ENCODE assay signal across 16 cellular contexts in the genomic region with DNA sequence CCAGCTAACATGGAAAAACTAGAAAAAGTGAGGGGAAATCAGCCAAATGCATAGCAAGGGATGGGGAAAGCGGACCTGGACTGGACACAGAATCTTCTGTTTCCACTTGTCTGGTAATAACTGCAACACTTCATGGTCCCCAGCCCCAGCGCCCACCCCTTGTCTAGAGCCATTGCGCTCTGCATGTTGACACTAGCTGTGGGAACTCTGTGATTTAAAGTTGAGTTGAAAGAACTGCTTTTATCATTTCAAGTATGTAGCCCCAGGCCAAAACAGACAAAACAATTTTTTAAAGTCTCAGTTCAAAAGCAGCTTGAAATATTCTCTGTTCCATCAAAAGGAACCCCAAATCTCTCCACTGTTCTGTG.
DNase-seq lines count a peak whose midpoint lies in the region; ATAC-seq and TF ChIP-seq lines count a peak whose summit lies in the region.
"Had no signal": no experiment of that assay in that cellular context is flagged by ENCODE, and none has a peak within 500 bp of the region (broad histone marks: within the 10 kb centered on the region; RNA-seq: fewer than 3 reads in every experiment).

No MANE protein-coding gene starts in this region.

- no peak overlapping the region for H2AK5ac ChIP-seq in IMR-90 (ENCODE audit: low read depth, low read length)

- peak overlapping the region; percentile 42; the same call in 1 of the 2 replicates for H3K4ac ChIP-seq in IMR-90 (ENCODE audit: low read depth, low read length)

- no peak for ATAC-seq in IMR-90 (ENCODE audit: low read depth)
- ATAC-seq: stimulated activated naive CD8-positive, alpha-beta T cell treated with anti-CD3 and anti-CD28 coated beads, Interleukin-15, Interleukin-2, amounts not matched to agents 100 U/mL and 50 U/mL, for 24 hours had no signal

- peak overlapping the region; percentile 84; the same call in 1 of the 3 replicates for H2BK15ac ChIP-seq in IMR-90 (ENCODE audit: low read depth, low read length)

- no CpG with 5 or more reads among the region's 3 CpGs for WGBS in IMR-90 (ENCODE audit: extremely low coverage in 2 of 2, insufficient read length in 1 of 2), 2 experiments
- 82 to 97% (median 88%) methylated on average over 3 of the region's 3 CpGs for WGBS in stomach, 5 donors

- peak overlapping the region in 1 of 2 experiments; percentile 8; a peak in 2 of 4 replicates for H4K8ac ChIP-seq in IMR-90 (ENCODE audit: low read depth in 2 of 2, low read length in 2 of 2)

- POLR2A ChIA-PET in IMR-90 (lab: Charles Lee; ENCODE audit: unreplicated experiment), result no interaction called here

- H3K36me3 ChIP-seq in IMR-90 (ENCODE audit: control insufficient read depth, insufficient read depth, low read length) (no peaks in the 10 kb centered on the region), ascending aorta (no peaks in the 10 kb centered on the region), stomach (no peaks in the 10 kb centered on the region)

- H3K79me1 ChIP-seq in IMR-90 (ENCODE audit: low read depth in 1 of 2, low read length in 2 of 2), result peaks cover 4 to 13% of the 10 kb centered on the region in 2 experiments

- no peak overlapping the region for H3K4me2 ChIP-seq in IMR-90 (ENCODE audit: low read depth, low read length)
- H3K4me2 ChIP-seq: SK-N-SH had no signal

- H3K9ac ChIP-seq in IMR-90 (ENCODE audit: low read depth, low read length), result no peak overlapping the region
- H3K9ac ChIP-seq: parathyroid adenoma, SK-N-SH had no signal

- H3K9me3 ChIP-seq in IMR-90 (ENCODE audit: control insufficient read depth, insufficient read depth, low read length), result no peaks in the 10 kb centered on the region
- no peaks in the 10 kb centered on the region for H3K9me3 ChIP-seq in ascending aorta
- no peaks in the 10 kb centered on the region for H3K9me3 ChIP-seq in stomach
- H3K9me3 ChIP-seq: SK-N-SH had no signal

- no peak for TF ChIP-seq POLR2A in IMR-90 (IDR thresholded peaks at IDR 0.05; ENCODE audit: low read depth, low read length)
- no peak for TF ChIP-seq POLR2A in stomach (IDR thresholded peaks at IDR 0.05)

- no peak overlapping the region for H2AFZ ChIP-seq in IMR-90 (replicated peaks; ENCODE audit: low read length, poor library complexity)
- H2AFZ ChIP-seq: parathyroid adenoma had no signal

- TF ChIP-seq RAD21 in IMR-90 (IDR thresholded peaks at IDR 0.05; ENCODE audit: low read length), result no peak

- no TSS peak for BruUV-seq in IMR-90 (replicated peaks; lab: Mats Ljungman, UMichigan)

- no peak overlapping the region; the same call in 1 of the 2 replicates for H4K5ac ChIP-seq in IMR-90 (ENCODE audit: low read depth, low read length)

- peaks cover 16% of the 10 kb centered on the region for H3K9me1 ChIP-seq in IMR-90 (ENCODE audit: insufficient read depth, low read length)

- H3K56ac ChIP-seq in IMR-90 (ENCODE audit: extremely low read depth, insufficient read depth, low read length), result no peak overlapping the region

- H3K18ac ChIP-seq in IMR-90 (ENCODE audit: low read depth, low read length), result no peak overlapping the region; the same call in 1 of the 2 replicates

- H2BK5ac ChIP-seq in IMR-90 (ENCODE audit: low read depth, low read length, poor library complexity, severe bottlenecking), result no peak overlapping the region

- H2BK20ac ChIP-seq in IMR-90 (ENCODE audit: low read depth, low read length), result peak overlapping the region; percentile 60; the same call in 1 of the 2 replicates

- intact Hi-C loops in IMR-90 (cut with micrococcal nuclease) (no loop called here), ascending aorta (cut with DNase I) (no loop called here), stomach (cut with DNase I; ENCODE audit: low total_unique reads) (no loop called here)

- H2BK120ac ChIP-seq in IMR-90 (ENCODE audit: low read depth, low read length), result peak overlapping the region; percentile 61; the same call in 1 of the 2 replicates

- H3K4me3 ChIP-seq in IMR-90 (ENCODE audit: insufficient read depth, low read depth, low read length) (no peak overlapping the region), ascending aorta (peak overlapping the region in 1 of 2 donors; percentile 4), stomach (no peak overlapping the region)

- TF ChIP-seq EP300 in stomach (IDR thresholded peaks at IDR 0.05), result no peak

- H3K4me1 ChIP-seq in IMR-90 (ENCODE audit: control insufficient read depth, insufficient read depth, low read length), result peaks cover 4% of the 10 kb centered on the region
- H3K4me1 ChIP-seq in ascending aorta, result peaks cover 0 to 23% of the 10 kb centered on the region in 2 donors
- H3K4me1 ChIP-seq in stomach, result peaks cover 0 to 12% (median 0%) of the 10 kb centered on the region in 4 donors
- H3K4me1 ChIP-seq: parathyroid adenoma had no signal

- DNase-seq in IMR-90 (no peak), ascending aorta (ENCODE audit: low spot score in 2 of 2) (peak in 1 of 2 donors; percentile 72), left kidney (ENCODE audit: low read depth, low spot score) (peak; percentile 48), stomach (no peak), KBM-7 (no peak), NCI-H1694 treated with DMSO at 0.1 percent for 48 hours (lab: John Stamatoyannopoulos, UW) (no peak), GF-D8 (lab: John Stamatoyannopoulos, UW) (no peak), NCI-H1930 (lab: John Stamatoyannopoulos, UW) (no peak)
- DNase-seq: activated CD4-positive, alpha-beta T cell treated with anti-CD3 and anti-CD28 coated beads, Interleukin-2, amount 50 U/mL, for 4 hours; activated naive CD8-positive, alpha-beta T cell treated with anti-CD3 and anti-CD28 coated beads, Interleukin-2, amount 10 ng/mL, durations not matched to agents 7 days and 5 days; activated T-cell treated with anti-CD3 and anti-CD28 coated beads, Interleukin-2, amount 50 U/mL, for 24 hours; cerebellar nuclear complex; MV-4-11; SK-N-SH; stimulated activated naive CD8-positive, alpha-beta T cell treated with anti-CD3 and anti-CD28 coated beads, Interleukin-15, Interleukin-2, amounts not matched to agents 100 U/mL and 50 U/mL, for 24 hours had no signal

- H4K20me1 ChIP-seq in IMR-90 (ENCODE audit: insufficient read depth, low read length), result no peaks in the 10 kb centered on the region

- H2AK9ac ChIP-seq in IMR-90 (replicated peaks; ENCODE audit: low read depth, low read length, poor library complexity), result no peak overlapping the region

- H4K91ac ChIP-seq in IMR-90 (ENCODE audit: insufficient read depth, low read depth, low read length), result peak overlapping the region; percentile 19; the same call in 1 of the 2 replicates

- dilution Hi-C loops in IMR-90 (cut with HindIII; ENCODE audit: low sequenced_read_pairs, unreplicated experiment), result no loop called here

- in situ Hi-C loops in IMR-90 (cut with MboI; ENCODE audit: low sequenced_read_pairs) (no loop called here), KBM-7 (cut with MboI; ENCODE audit: low pct_unique_long_range_greater_than_20kb, low sequenced_read_pairs) (no loop called here)

- CTCF ChIA-PET in IMR-90 (lab: Yijun Ruan, JAX), result no interaction called here

- TF ChIP-seq CTCF in IMR-90 (conservative IDR thresholded peaks at IDR 0.05; ENCODE audit: low read depth, low read length), result no peak
- TF ChIP-seq CTCF in ascending aorta (IDR thresholded peaks at IDR 0.05), result no peak
- TF ChIP-seq CTCF in stomach (IDR thresholded peaks at IDR 0.05), result no peak

- H3K27ac ChIP-seq in IMR-90 (ENCODE audit: insufficient read depth, low read length), result no peak overlapping the region
- peak overlapping the region; percentile 79 to 86 for H3K27ac ChIP-seq in ascending aorta
- H3K27ac ChIP-seq in stomach, result peak overlapping the region in 3 of 5 donors; percentile 34 to 46 (median 40)
- H3K27ac ChIP-seq: parathyroid adenoma had no signal

- H3K27me3 ChIP-seq in IMR-90 (ENCODE audit: control insufficient read depth, insufficient read depth, low read length), result no peaks in the 10 kb centered on the region
- no peaks in the 10 kb centered on the region for H3K27me3 ChIP-seq in ascending aorta
- no peaks in the 10 kb centered on the region for H3K27me3 ChIP-seq in stomach

- H3K14ac ChIP-seq in IMR-90 (replicated peaks; ENCODE audit: low read depth, low read length), result peak overlapping the region; percentile 67

- H3K23ac ChIP-seq in IMR-90 (ENCODE audit: low read depth, low read length), result peak overlapping the region; percentile 57

TF ChIP-seq in IMR-90, 13 proteins besides CTCF, POLR2A, EP300 and RAD21:
- TF ChIP-seq RFX5 (IDR thresholded peaks at IDR 0.05; ENCODE audit: low read depth, low read length) (no peak), CEBPB (IDR thresholded peaks at IDR 0.05; ENCODE audit: low read depth, low read length) (no peak), MAFK (IDR thresholded peaks at IDR 0.05; ENCODE audit: low read depth, low read length) (no peak), SMC3 (IDR thresholded peaks at IDR 0.05; ENCODE audit: low read depth, low read length) (no peak), MAZ (IDR thresholded peaks at IDR 0.05; ENCODE audit: borderline replicate concordance, low read depth, low read length) (no peak), MXI1 (IDR thresholded peaks at IDR 0.05; ENCODE audit: borderline replicate concordance, low read depth, low read length) (no peak), FOS (IDR thresholded peaks at IDR 0.05; ENCODE audit: low read depth, low read length) (no peak), RCOR1 (IDR thresholded peaks at IDR 0.05; ENCODE audit: insufficient replicate concordance, low read length) (no peak)
- TF ChIP-seq, protein P1, sequence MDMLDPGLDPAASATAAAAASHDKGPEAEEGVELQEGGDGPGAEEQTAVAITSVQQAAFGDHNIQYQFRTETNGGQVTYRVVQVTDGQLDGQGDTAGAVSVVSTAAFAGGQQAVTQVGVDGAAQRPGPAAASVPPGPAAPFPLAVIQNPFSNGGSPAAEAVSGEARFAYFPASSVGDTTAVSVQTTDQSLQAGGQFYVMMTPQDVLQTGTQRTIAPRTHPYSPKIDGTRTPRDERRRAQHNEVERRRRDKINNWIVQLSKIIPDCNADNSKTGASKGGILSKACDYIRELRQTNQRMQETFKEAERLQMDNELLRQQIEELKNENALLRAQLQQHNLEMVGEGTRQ (IDR thresholded peaks at IDR 0.05; ENCODE audit: low read depth, low read length), result no peak
- TF ChIP-seq, protein P2, sequence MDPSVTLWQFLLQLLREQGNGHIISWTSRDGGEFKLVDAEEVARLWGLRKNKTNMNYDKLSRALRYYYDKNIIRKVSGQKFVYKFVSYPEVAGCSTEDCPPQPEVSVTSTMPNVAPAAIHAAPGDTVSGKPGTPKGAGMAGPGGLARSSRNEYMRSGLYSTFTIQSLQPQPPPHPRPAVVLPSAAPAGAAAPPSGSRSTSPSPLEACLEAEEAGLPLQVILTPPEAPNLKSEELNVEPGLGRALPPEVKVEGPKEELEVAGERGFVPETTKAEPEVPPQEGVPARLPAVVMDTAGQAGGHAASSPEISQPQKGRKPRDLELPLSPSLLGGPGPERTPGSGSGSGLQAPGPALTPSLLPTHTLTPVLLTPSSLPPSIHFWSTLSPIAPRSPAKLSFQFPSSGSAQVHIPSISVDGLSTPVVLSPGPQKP (IDR thresholded peaks at IDR 0.05; ENCODE audit: borderline replicate concordance, low read depth, low read length), result no peak
